Comparison of ENCODE assay signal across 8 cellular contexts in genomic region chr2:289362-290089, GRCh38. TPM values are rescaled to one million over a fixed set of nuclear protein-coding genes. Genes with fewer than 3 reads are reported as not detected.
DNase-seq lines count a peak whose midpoint lies in the region; ATAC-seq, FAIRE-seq and TF ChIP-seq lines count a peak whose summit lies in the region.

No MANE protein-coding gene starts in this region.

- intact Hi-C loops in K562 (cut with micrococcal nuclease), result loop anchor here (1.0 kb wide), 2 partner anchors 43 to 117 kb away; no protein-coding TSS in a partner anchor

- peaks cover 7 to 8% of the 10 kb centered on the region in 2 donors for H3K36me3 Mint-ChIP-seq in stimulated activated naive B cell treated with anti-CD40 and anti-IgM and Interleukin-4, amounts not matched to agents 10 μg/mL and 1 μg/mL and 100 μg/mL, for 72 hours

- H3K27me3 ChIP-seq in K562 (ENCODE audit: control insufficient read depth in 2 of 2, insufficient read depth in 2 of 2, low read length in 2 of 2), result no peaks in the 10 kb centered on the region

- TF ChIP-seq CTCF in HFF-Myc (IDR thresholded peaks at IDR 0.05; ENCODE audit: low read depth, low read length, missing control alignments), result no peak
- no peak for TF ChIP-seq CTCF in K562 (IDR thresholded peaks at IDR 0.05 in 2 of 3, conservative IDR thresholded peaks at IDR 0.05 in 1 of 3; ENCODE audit: insufficient read depth in 2 of 3, low read depth in 1 of 3, low read length in 3 of 3)

- no peaks in the 10 kb centered on the region for H4K20me1 ChIP-seq in K562 (replicated peaks; ENCODE audit: control insufficient read depth, insufficient read depth, low read length)

- POLR2A ChIA-PET in K562 (lab: Yijun Ruan, JAX), result interaction anchor here (0.6 kb wide), 1 partner anchor 270 kb away, joined by 3 read pairs; no protein-coding TSS in a partner anchor

- H3K9me1 ChIP-seq in K562 (ENCODE audit: control insufficient read depth, insufficient read depth, low read length), result no peaks in the 10 kb centered on the region

- H3K79me2 ChIP-seq in K562 (ENCODE audit: control insufficient read depth, insufficient read depth, low read length), result no peaks in the 10 kb centered on the region

- ATAC-seq in K562 (peak; percentile 95), GM21390 (IDR thresholded peaks at IDR 0.05; ENCODE audit: unreplicated experiment) (no peak)
- ATAC-seq in stimulated activated naive B cell treated with anti-CD40 and anti-IgM and Interleukin-4, amounts not matched to agents 10 μg/mL and 1 μg/mL and 100 μg/mL, for 72 hours (replicated peaks), result peak; percentile 23 to 38

- peak overlapping the region; percentile 62 to 77 for H3K4me3 Mint-ChIP-seq in stimulated activated naive B cell treated with anti-CD40 and anti-IgM and Interleukin-4, amounts not matched to agents 10 μg/mL and 1 μg/mL and 100 μg/mL, for 72 hours

- peaks cover 24 to 32% of the 10 kb centered on the region in 2 donors for H3K27me3 Mint-ChIP-seq in stimulated activated naive B cell treated with anti-CD40 and anti-IgM and Interleukin-4, amounts not matched to agents 10 μg/mL and 1 μg/mL and 100 μg/mL, for 72 hours

- in situ Hi-C loops in ACHN (cut with HindIII; ENCODE audit: low pct_ligation_motif_present, low pct_unique_long_range_greater_than_20kb, low sequenced_read_pairs) (no loop called here), K562 (cut with MboI) (no loop called here)

- peak; percentile 13 for DNase-seq in ACHN
- DNase-seq in HFF-Myc (ENCODE audit: extremely low read depth, low read depth), result no peak
- DNase-seq in K562 (ENCODE audit: extremely low read depth in 1 of 4, low spot score in 3 of 4), result peak; percentile 36 to 75 (median 53)
- peak; percentile 52 for DNase-seq in islet precursor cell
- no peak for DNase-seq in stimulated activated naive B cell treated with anti-CD40 and anti-IgM and Interleukin-4, amounts not matched to agents 10 μg/mL and 1 μg/mL and 100 μg/mL, for 72 hours
- no peak for DNase-seq in SKM-1 treated with dmso at 0.1 percent for 144 hours (lab: John Stamatoyannopoulos, UW; ENCODE audit: unreplicated experiment)
- DNase-seq in HT-29 (ENCODE audit: low spot score), result no peak

- peak overlapping the region; percentile 61 for H2AFZ ChIP-seq in K562 (ENCODE audit: low read depth, low read length)

- H3K4me3 ChIP-seq in HFF-Myc (replicated peaks; ENCODE audit: low read depth, low read length) (peak overlapping the region; percentile 36), K562 (peak overlapping the region; percentile 36)

- no peak overlapping the region for H3K27ac ChIP-seq in K562 (ENCODE audit: extremely low read depth, low read depth, low read length)

- peaks cover 3 to 16% of the 10 kb centered on the region in 2 donors for H3K4me1 Mint-ChIP-seq in stimulated activated naive B cell treated with anti-CD40 and anti-IgM and Interleukin-4, amounts not matched to agents 10 μg/mL and 1 μg/mL and 100 μg/mL, for 72 hours

- 40% methylated on average over 32 of the region's 60 CpGs for WGBS in K562 (ENCODE audit: insufficient coverage, low coverage, missing lambda C conversion rate)

- H3K9me3 Mint-ChIP-seq in stimulated activated naive B cell treated with anti-CD40 and anti-IgM and Interleukin-4, amounts not matched to agents 10 μg/mL and 1 μg/mL and 100 μg/mL, for 72 hours, result no peaks in the 10 kb centered on the region

- no peak overlapping the region for H3K27ac Mint-ChIP-seq in stimulated activated naive B cell treated with anti-CD40 and anti-IgM and Interleukin-4, amounts not matched to agents 10 μg/mL and 1 μg/mL and 100 μg/mL, for 72 hours

- no TSS peak for BruUV-seq in K562 (replicated peaks; lab: Mats Ljungman, UMichigan)

- H3K9ac ChIP-seq in K562 (ENCODE audit: insufficient read depth in 1 of 2, low read depth in 2 of 2, low read length in 2 of 2), result peak overlapping the region; percentile 37 to 66; a peak in 3 of 4 replicates

- no peak for TF ChIP-seq POLR2A in K562 (conservative IDR thresholded peaks at IDR 0.05)

- TF ChIP-seq RAD21 in K562 (CRISPR knock-in tag; conservative IDR thresholded peaks at IDR 0.05 in 1 of 2, IDR thresholded peaks at IDR 0.05 in 1 of 2), result no peak

- peak overlapping the region; percentile 72 for H3K4me2 ChIP-seq in K562 (ENCODE audit: insufficient read depth, low read length)

- TF ChIP-seq EP300 in K562 (IDR thresholded peaks at IDR 0.05; ENCODE audit: low read length), result no peak

- H3K36me3 ChIP-seq in K562 (ENCODE audit: control insufficient read depth, insufficient read depth, low read length), result no peaks in the 10 kb centered on the region

- peak; percentile 54 for FAIRE-seq in K562 (lab: Jason Lieb, UNC)

- CTCF ChIA-PET in K562 (lab: Yijun Ruan, JAX; ENCODE audit: low intra/inter-chr PET ratio), result interaction anchor here (2.3 to 2.9 kb wide), 2 partner anchors 43 to 117 kb away, joined by 13 to 34 read pairs; no protein-coding TSS in a partner anchor

- no peaks in the 10 kb centered on the region for H3K9me3 ChIP-seq in K562 (replicated peaks; ENCODE audit: control insufficient read depth, insufficient read depth, low read depth, low read length)

- H3K4me1 ChIP-seq in K562 (replicated peaks in 1 of 2; ENCODE audit: control insufficient read depth in 2 of 2, insufficient read depth in 2 of 2, low read length in 2 of 2), result peaks cover 0 to 13% of the 10 kb centered on the region in 2 experiments; a peak in 3 of 5 replicates

TF ChIP-seq in K562, 482 proteins besides CTCF, POLR2A, EP300 and RAD21 (continues in another document):
- TF ChIP-seq GATAD2A (IDR thresholded peaks at IDR 0.05) (0 out of 2 replicates have a peak, but pooled peaks have one; percentile 4), NUFIP1 (IDR thresholded peaks at IDR 0.05; ENCODE audit: partially characterized antibody) (no peak)

RNA-seq across cellular contexts. Expression of gene ALKAL2, which starts 1.6 kb away (rescaled TPM):
- not detected in 2 replicates for total RNA-seq in K562 (2011; cell fraction: chromatin; rRNA removed; ENCODE audit: low replicate concordance)
- total RNA-seq in K562 (2011; cell fraction: nucleolus; rRNA removed), result not detected in 2 replicates
- not detected in 2 replicates for total RNA-seq in K562 (2011; cell fraction: nucleoplasm; rRNA removed)
- total RNA-seq in K562 (2014; rRNA removed) (not detected in 2 replicates), K562 (2014; rRNA removed; fragmentation: Illumina TruSeq; extraction: Trizol) (not detected in 2 replicates), K562 (2015; rRNA removed; fragmentation: Illumina TruSeq; extraction: Trizol) (not detected in 2 replicates), K562 (2021) (not detected in 2 replicates)
- polyA plus RNA-seq in K562 (2011; rRNA removed) (not detected in 2 replicates), K562 (2014; fragmentation: Illumina TruSeq; extraction: Trizol) (not detected in 2 replicates), K562 (2014; fragmentation: Nextera tagmentation; extraction: Ambion mirVana) (not detected), K562 (2014; rRNA removed) (not detected in 2 replicates)
- not detected in 2 replicates for polyA plus RNA-seq in K562 (2011; cell fraction: cytosol; rRNA removed)
- not detected in 2 replicates for polyA plus RNA-seq in K562 (2011; cell fraction: nucleus; rRNA removed)
- not detected in 2 replicates for polyA plus RNA-seq in K562 (2012)
- not detected in 2 replicates for polyA minus RNA-seq in K562 (2011; rRNA and poly(A)+ RNA removed)
- polyA minus RNA-seq in K562 (2011; cell fraction: cytosol; rRNA and poly(A)+ RNA removed), result not detected in 2 replicates
- polyA minus RNA-seq in K562 (2011; cell fraction: nucleus; rRNA and poly(A)+ RNA removed), result 0.22 TPM in 1 of 2 replicates, not detected in the other
- total RNA-seq in HT-29 (2014; rRNA removed; shearing (Covaris generic)), result not detected in 2 replicates

RNA-seq across cellular contexts. Expression of gene ACP1, which starts 24.8 kb away (rescaled TPM):
- total RNA-seq in K562 (2011; cell fraction: chromatin; rRNA removed; ENCODE audit: low replicate concordance), result 59.4 and 126 TPM in 2 replicates
- total RNA-seq in K562 (2011; cell fraction: nucleolus; rRNA removed), result 43.5 and 61.5 TPM in 2 replicates
- 88.2 and 151 TPM in 2 replicates for total RNA-seq in K562 (2011; cell fraction: nucleoplasm; rRNA removed)
- 148 and 153 TPM in 2 replicates for total RNA-seq in K562 (2014; rRNA removed)
- total RNA-seq in K562 (2014; rRNA removed; fragmentation: Illumina TruSeq; extraction: Trizol), result 161 and 172 TPM in 2 replicates
- 136 and 148 TPM in 2 replicates for total RNA-seq in K562 (2015; rRNA removed; fragmentation: Illumina TruSeq; extraction: Trizol)
- 135 and 139 TPM in 2 replicates for total RNA-seq in K562 (2021)
- polyA plus RNA-seq in K562 (2011; rRNA removed), result 184 and 199 TPM in 2 replicates
- 68.2 and 129 TPM in 2 replicates for polyA plus RNA-seq in K562 (2011; cell fraction: cytosol; rRNA removed)
- 136 and 174 TPM in 2 replicates for polyA plus RNA-seq in K562 (2011; cell fraction: nucleus; rRNA removed)
- 140 and 147 TPM in 2 replicates for polyA plus RNA-seq in K562 (2012)
- 187 and 189 TPM in 2 replicates for polyA plus RNA-seq in K562 (2014; fragmentation: Illumina TruSeq; extraction: Trizol)
- 100 to 1,000 TPM; 450 to 493 TPM for polyA plus RNA-seq in K562 (2014; fragmentation: Nextera tagmentation; extraction: Ambion mirVana)
- 195 and 220 TPM in 2 replicates for polyA plus RNA-seq in K562 (2014; rRNA removed)
- polyA minus RNA-seq in K562 (2011; rRNA and poly(A)+ RNA removed), result 138 and 151 TPM in 2 replicates
- 77.9 and 112 TPM in 2 replicates for polyA minus RNA-seq in K562 (2011; cell fraction: cytosol; rRNA and poly(A)+ RNA removed)
- 89.1 and 145 TPM in 2 replicates for polyA minus RNA-seq in K562 (2011; cell fraction: nucleus; rRNA and poly(A)+ RNA removed)
- 114 and 136 TPM in 2 replicates for total RNA-seq in HT-29 (2014; rRNA removed; shearing (Covaris generic))

RNA-seq across cellular contexts. Expression of gene SH3YL1, which starts 25.7 kb away (rescaled TPM):
- total RNA-seq in K562 (2011; cell fraction: chromatin; rRNA removed; ENCODE audit: low replicate concordance), result 13.0 and 30.3 TPM in 2 replicates
- total RNA-seq in K562 (2011; cell fraction: nucleolus; rRNA removed), result 8.9 and 9.3 TPM in 2 replicates
- 15.4 and 22.9 TPM in 2 replicates for total RNA-seq in K562 (2011; cell fraction: nucleoplasm; rRNA removed)
- total RNA-seq in K562 (2014; rRNA removed) (4.0 and 5.5 TPM in 2 replicates), K562 (2014; rRNA removed; fragmentation: Illumina TruSeq; extraction: Trizol) (5.1 and 5.3 TPM in 2 replicates), K562 (2015; rRNA removed; fragmentation: Illumina TruSeq; extraction: Trizol) (3.6 and 5.0 TPM in 2 replicates), K562 (2021) (4.0 and 5.5 TPM in 2 replicates)
- polyA plus RNA-seq in K562 (2011; rRNA removed) (7.8 and 8.6 TPM in 2 replicates), K562 (2014; fragmentation: Illumina TruSeq; extraction: Trizol) (4.6 and 4.7 TPM in 2 replicates), K562 (2014; fragmentation: Nextera tagmentation; extraction: Ambion mirVana) (1 to 10 TPM; 3.9 to 5.0 TPM), K562 (2014; rRNA removed) (7.0 and 7.5 TPM in 2 replicates)
- 2.9 and 4.2 TPM in 2 replicates for polyA plus RNA-seq in K562 (2011; cell fraction: cytosol; rRNA removed)
- polyA plus RNA-seq in K562 (2011; cell fraction: nucleus; rRNA removed), result 20.2 and 23.5 TPM in 2 replicates
- polyA plus RNA-seq in K562 (2012), result 4.7 and 7.8 TPM in 2 replicates
- 9.5 and 11.5 TPM in 2 replicates for polyA minus RNA-seq in K562 (2011; rRNA and poly(A)+ RNA removed)
- 1.6 and 3.5 TPM in 2 replicates for polyA minus RNA-seq in K562 (2011; cell fraction: cytosol; rRNA and poly(A)+ RNA removed)
- polyA minus RNA-seq in K562 (2011; cell fraction: nucleus; rRNA and poly(A)+ RNA removed), result 11.7 and 25.8 TPM in 2 replicates
- total RNA-seq in HT-29 (2014; rRNA removed; shearing (Covaris generic)), result 33.6 and 36.9 TPM in 2 replicates

Comparison
In these comparisons a context has a peak if more than half of its experiments do, and no peak if none do; other contexts are left out.
1. DNase-seq: peak in ACHN (single experiment), K562 (4 of 4) and islet precursor cell (single experiment); none in HFF-Myc (single experiment), stimulated activated naive B cell treated with anti-CD40 and anti-IgM and Interleukin-4, amounts not matched to agents 10 μg/mL and 1 μg/mL and 100 μg/mL, for 72 hours (single experiment), SKM-1 treated with dmso at 0.1 percent for 144 hours (single experiment) and HT-29 (single experiment).